In the genomic region with DNA sequence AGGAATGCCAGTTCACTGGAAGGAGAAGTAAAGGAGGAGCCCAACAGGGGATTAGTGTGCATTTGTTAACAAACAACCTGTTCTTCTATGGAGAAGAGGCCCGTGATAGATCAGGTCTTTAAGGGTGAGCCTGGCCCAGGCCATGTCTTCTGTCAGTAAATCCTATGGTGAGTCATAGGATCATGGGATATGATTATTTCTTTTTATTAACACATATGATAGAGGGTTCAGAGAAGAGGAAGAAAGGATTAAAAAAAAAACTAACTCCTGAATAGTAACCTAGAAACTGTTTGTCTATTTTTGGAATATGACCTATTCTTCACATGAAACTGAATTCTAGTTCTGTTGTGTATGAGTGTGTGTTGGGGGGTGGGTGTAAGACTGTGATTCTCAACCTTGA, we compare ENCODE assay signal across 25 cellular contexts.
"Had no signal": no experiment of that assay in that cellular context is flagged by ENCODE, and none has a peak within 500 bp of the region (broad histone marks: within the 10 kb centered on the region; RNA-seq: fewer than 3 reads in every experiment).

No MANE protein-coding gene starts in this region.

- H3K27me3 ChIP-seq: MG63, SJSA1 had no signal

- ATAC-seq: HepG2 had no signal

- H3K27ac ChIP-seq: SJSA1 had no signal

- H3K9ac ChIP-seq: SK-N-SH had no signal

- H3K36me3 ChIP-seq: MG63, SJSA1 had no signal

- H3K4me2 ChIP-seq: SK-N-SH had no signal

- DNase-seq: IMR-90, Karpas-422, KG1, MG63, NCI-H1092, NCI-H1105 treated with DMSO at 0.1 percent for 48 hours, NCI-H1417 treated with DMSO at 0.1 percent for 48 hours, NCI-H146, NCI-H1694 treated with DMSO at 0.1 percent for 48 hours, NCI-H1930, NCI-H2081 treated with DMSO at 0.1 percent for 48 hours, NCI-H2171, NCI-H226, NCI-H446, NCI-H510A, NCI-H524 treated with DMSO at 0.1 percent for 48 hours, NCI-H69, NCI-H774, Right ventricle myocardium superior, RPMI8226, SIG-M5, SK-N-SH, SW 1271 had no signal

- H3K4me1 ChIP-seq: SJSA1 had no signal

- H3K4me3 ChIP-seq: MG63, SJSA1 had no signal

- H3K9me3 ChIP-seq: MG63, SJSA1, SK-N-SH had no signal
